In genomic region chr3:161339517-161340500, GRCh38 we compare ENCODE assay signal across 18 cellular contexts. TPM values are rescaled to one million over a fixed set of nuclear protein-coding genes. Genes with fewer than 3 reads are reported as not detected.
DNase-seq lines count a peak whose midpoint lies in the region; ATAC-seq and TF ChIP-seq lines count a peak whose summit lies in the region.
"Had no signal": no experiment of that assay in that cellular context is flagged by ENCODE, and none has a peak within 500 bp of the region (broad histone marks: within the 10 kb centered on the region; RNA-seq: fewer than 3 reads in every experiment).

No MANE protein-coding gene starts in this region.

- peak; percentile 7 for DNase-seq in DMS 273 treated with DMSO at 0.1 percent for 48 hours (lab: John Stamatoyannopoulos, UW)
- peak; percentile 20 for DNase-seq in HuH-7 (ENCODE audit: low spot score)
- DNase-seq in SJCRH30, result peak; percentile 43 to 55
- peak; percentile 60 for DNase-seq in fibroblast of peridontal ligament (ENCODE audit: extremely low read depth)
- DNase-seq in left colon, result no peak
- DNase-seq in type B pancreatic cell (ENCODE audit: extremely low spot score, unreplicated experiment), result no peak
- no peak for DNase-seq in right atrium auricular region (ENCODE audit: low spot score)
- DNase-seq: C1 segment of cervical spinal cord, DMS153, EL, MV-4-11, NCI-H1417, NCI-H1930, NCI-H226, NCI-H524 treated with DMSO at 0.1 percent for 48 hours, RPMI8226 had no signal

- intact Hi-C loops in left colon (cut with DNase I, micrococcal nuclease), result no loop called here

- H3K27me3 ChIP-seq in SJCRH30 (no peaks in the 10 kb centered on the region), right atrium auricular region (no peaks in the 10 kb centered on the region)

- H3K9me3 ChIP-seq in SJCRH30 (replicated peaks) (no peaks in the 10 kb centered on the region), right atrium auricular region (no peaks in the 10 kb centered on the region)

- H3K4me3 Mint-ChIP-seq in type B pancreatic cell, result no peak overlapping the region

- no peaks in the 10 kb centered on the region for H3K9me3 Mint-ChIP-seq in type B pancreatic cell

- no peaks in the 10 kb centered on the region for H3K36me3 Mint-ChIP-seq in type B pancreatic cell

- TF ChIP-seq CTCF in type B pancreatic cell (conservative IDR thresholded peaks at IDR 0.05), result no peak
- TF ChIP-seq CTCF in right atrium auricular region (IDR thresholded peaks at IDR 0.05), result no peak

- no peaks in the 10 kb centered on the region for H3K36me3 ChIP-seq in SJCRH30
- no peaks in the 10 kb centered on the region for H3K36me3 ChIP-seq in right atrium auricular region

- H3K27ac Mint-ChIP-seq in type B pancreatic cell, result no peak overlapping the region

- H3K27ac ChIP-seq in SJCRH30 (peak overlapping the region; percentile 9; the same call in 1 of the 2 replicates), right atrium auricular region (no peak overlapping the region)
- H3K27ac ChIP-seq: SK-N-MC had no signal

- ATAC-seq in left colon, result no peak

- H3K4me1 Mint-ChIP-seq in type B pancreatic cell (ENCODE audit: unreplicated experiment), result peaks cover 7% of the 10 kb centered on the region

- H3K4me3 ChIP-seq in SJCRH30, result no peak overlapping the region
- no peak overlapping the region for H3K4me3 ChIP-seq in right atrium auricular region
- H3K4me3 ChIP-seq: SK-N-MC had no signal

- H3K4me1 ChIP-seq in SJCRH30 (peaks cover 22% of the 10 kb centered on the region), right atrium auricular region (no peaks in the 10 kb centered on the region)

- H3K27me3 Mint-ChIP-seq in type B pancreatic cell, result no peaks in the 10 kb centered on the region

RNA-seq across cellular contexts. Expression of gene SPTSSB, which starts 31.5 kb away (rescaled TPM):
- total RNA-seq in SJCRH30 (2014; rRNA removed; shearing (Covaris generic)), result 0.12 and 0.18 TPM in 2 replicates
- total RNA-seq in left colon (1 to 10 TPM in 1 of 2 donors, under 1 TPM in 1; 0.98 to 1.1 TPM), type B pancreatic cell (ENCODE audit: low replicate concordance) (28.8 and 69.1 TPM in 2 replicates), right atrium auricular region (not detected)
- total RNA-seq: A673 had no signal

Comparison
In these comparisons a context has a peak if more than half of its experiments do, and no peak if none do; other contexts are left out.
1. DNase-seq: peak in DMS 273 treated with DMSO at 0.1 percent for 48 hours (single experiment), HuH-7 (single experiment), SJCRH30 (2 of 2) and fibroblast of peridontal ligament (single experiment); none in left colon (0 of 2), type B pancreatic cell (single experiment) and right atrium auricular region (single experiment).
2. RNA of gene SPTSSB, which starts 31.5 kb away (total RNA-seq): 28.8 to 69.1 TPM in type B pancreatic cell; 0.98 to 1.1 TPM in left colon, 0.12 to 0.18 TPM in SJCRH30 and not detected in right atrium auricular region; every median in the first group is over 10 times any median in the second.